ENCODE assay signal across 6 cellular contexts in genomic region chr17:81831957-81832607, GRCh38. TPM values are rescaled to one million over a fixed set of nuclear protein-coding genes. Genes with fewer than 3 reads are reported as not detected.
DNase-seq lines count a peak whose midpoint lies in the region; TF ChIP-seq lines count a peak whose summit lies in the region.

No MANE protein-coding gene starts in this region.

- H3F3A ChIP-seq in SK-N-SH (replicated peaks; ENCODE audit: insufficient read depth) = peaks cover 16% of the 10 kb centered on the region

- H4K20me1 ChIP-seq in SK-N-SH (ENCODE audit: insufficient read depth) = peaks cover 21% of the 10 kb centered on the region; the same call in 1 of the 2 replicates

- peak; percentile 39 for DNase-seq in HCEC 1CT
- DNase-seq in SK-N-SH = no peak
- no peak for DNase-seq in retinal pigment epithelial cell (ENCODE audit: low read depth)
- no peak for DNase-seq in HuH-7 (ENCODE audit: low spot score)
- no peak for DNase-seq in NCI-H2107 (lab: John Stamatoyannopoulos, UW)

- no peak for TF ChIP-seq EP300 in SK-N-SH (IDR thresholded peaks at IDR 0.05; ENCODE audit: borderline replicate concordance in 1 of 2, low read depth in 1 of 2, low read length in 1 of 2)

- peak overlapping the region; percentile 80; the same call in 1 of the 2 replicates for H2AFZ ChIP-seq in SK-N-SH (ENCODE audit: low read depth)

- H3K4me3 ChIP-seq in SK-N-SH (ENCODE audit: low read depth in 2 of 2, low read length in 1 of 2) = peak overlapping the region; percentile 77 to 97
- peak overlapping the region; percentile 71 to 87 for H3K4me3 ChIP-seq in duodenal mucosa (ENCODE audit: low read depth in 1 of 2, low read length in 2 of 2)
- H3K4me3 ChIP-seq in retinal pigment epithelial cell (ENCODE audit: low read length) = peak overlapping the region; percentile 71

- TF ChIP-seq RAD21 in SK-N-SH (IDR thresholded peaks at IDR 0.05; ENCODE audit: low read length) = no peak

- H3K79me2 ChIP-seq in SK-N-SH (ENCODE audit: insufficient read depth) = peaks cover 59% of the 10 kb centered on the region

- H3K36me3 ChIP-seq in SK-N-SH (replicated peaks in 1 of 2; ENCODE audit: control insufficient read depth in 1 of 2, insufficient read depth in 2 of 2, low read length in 1 of 2) (no peaks in the 10 kb centered on the region), duodenal mucosa (ENCODE audit: control insufficient read depth in 1 of 2, insufficient read depth in 2 of 2, low read length in 2 of 2) (no peaks in the 10 kb centered on the region)

- H3K27ac ChIP-seq in SK-N-SH (ENCODE audit: low read depth in 2 of 2, low read length in 1 of 2) = peak overlapping the region; percentile 53 to 71; a peak in 3 of 4 replicates
- H3K27ac ChIP-seq in duodenal mucosa (ENCODE audit: low read depth, low read length) = peak overlapping the region; percentile 51

- H3K27me3 ChIP-seq in SK-N-SH (ENCODE audit: insufficient read depth) (no peaks in the 10 kb centered on the region), duodenal mucosa (ENCODE audit: control insufficient read depth in 1 of 2, insufficient read depth in 2 of 2, low read length in 2 of 2) (no peaks in the 10 kb centered on the region)

- peak overlapping the region; percentile 91 for H3K9ac ChIP-seq in SK-N-SH
- peak overlapping the region; percentile 88 to 92 for H3K9ac ChIP-seq in duodenal mucosa (ENCODE audit: low read depth in 1 of 2, low read length in 2 of 2)

- H3K4me1 ChIP-seq in SK-N-SH (ENCODE audit: control insufficient read depth in 1 of 2, insufficient read depth in 2 of 2, low read depth in 1 of 2, low read length in 1 of 2) (peaks cover 0 to 27% of the 10 kb centered on the region in 2 experiments; a peak in 3 of 4 replicates), duodenal mucosa (ENCODE audit: control insufficient read depth in 1 of 2, insufficient read depth in 2 of 2, low read length in 2 of 2) (peaks cover 18 to 20% of the 10 kb centered on the region in 2 donors)

- peak overlapping the region; percentile 100 for H3K4me2 ChIP-seq in SK-N-SH

- no peak for TF ChIP-seq CTCF in SK-N-SH (IDR thresholded peaks at IDR 0.05)
- TF ChIP-seq CTCF in retinal pigment epithelial cell (conservative IDR thresholded peaks at IDR 0.05; ENCODE audit: low read depth, low read length) = no peak

- H3K9me2 ChIP-seq in SK-N-SH = no peaks in the 10 kb centered on the region

- 33% methylated on average over 18 of the region's 18 CpGs for WGBS in SK-N-SH (ENCODE audit: low lambda C conversion rate)

- CTCF ChIA-PET in SK-N-SH (lab: Yijun Ruan, JAX) = interaction anchor here (1.3 to 2.5 kb wide), 5 partner anchors 11 to 38 kb away, joined by 3 to 11 read pairs (median 4); no protein-coding TSS in a partner anchor

- no peaks in the 10 kb centered on the region for H3K9me3 ChIP-seq in SK-N-SH
- no peaks in the 10 kb centered on the region for H3K9me3 ChIP-seq in duodenal mucosa (ENCODE audit: control insufficient read depth in 1 of 2, low read length in 2 of 2)

- POLR2A ChIA-PET in SK-N-SH (lab: Yijun Ruan, JAX) = interaction anchor here (0.9 to 2.0 kb wide), 3 partner anchors 40 to 165 kb away, joined by 3 to 9 read pairs (median 5); partner anchors contain the start of genes ARHGDIA, CCDC137 and OXLD1

TF ChIP-seq in SK-N-SH, 30 proteins besides CTCF, POLR2A, EP300 and RAD21:
- TF ChIP-seq FOXJ3 (CRISPR knock-in tag; IDR thresholded peaks at IDR 0.05) (no peak), IRF3 (IDR thresholded peaks at IDR 0.05; ENCODE audit: low read depth, low read length) (no peak), MXI1 (IDR thresholded peaks at IDR 0.05; ENCODE audit: low read depth, low read length) (peak; percentile 75), TAF1 (IDR thresholded peaks at IDR 0.05; ENCODE audit: borderline replicate concordance, low read depth, low read length) (no peak)

RNA-seq across cellular contexts. Expression of gene MCRIP1, which starts 1.0 kb away (rescaled TPM):
- 120 and 156 TPM in 2 replicates for polyA plus RNA-seq in SK-N-SH (2012; rRNA removed)
- 65.6 and 105 TPM in 2 replicates for polyA plus RNA-seq in SK-N-SH (2012; cell fraction: cytosol; rRNA removed)
- 167 and 258 TPM in 2 replicates for polyA plus RNA-seq in SK-N-SH (2012; cell fraction: nucleus; rRNA removed)

RNA-seq across cellular contexts. Expression of gene PPP1R27, which starts 2.8 kb away (rescaled TPM):
- polyA plus RNA-seq in SK-N-SH (2012; rRNA removed) = 0.07 and 0.16 TPM in 2 replicates
- polyA plus RNA-seq in SK-N-SH (2012; cell fraction: cytosol; rRNA removed) = 0.01 TPM in 1 of 2 replicates, not detected in the other
- 0.19 and 0.23 TPM in 2 replicates for polyA plus RNA-seq in SK-N-SH (2012; cell fraction: nucleus; rRNA removed)

RNA-seq across cellular contexts. Expression of gene GCGR, which starts 28.1 kb away (rescaled TPM):
- not detected in 2 replicates for polyA plus RNA-seq in SK-N-SH (2012; rRNA removed)
- not detected in 2 replicates for polyA plus RNA-seq in SK-N-SH (2012; cell fraction: cytosol; rRNA removed)
- 0.02 and 0.15 TPM in 2 replicates for polyA plus RNA-seq in SK-N-SH (2012; cell fraction: nucleus; rRNA removed)

RNA-seq across cellular contexts. Expression of gene P4HB, which starts 28.3 kb away (rescaled TPM):
- polyA plus RNA-seq in SK-N-SH (2012; rRNA removed) = 112 and 165 TPM in 2 replicates
- polyA plus RNA-seq in SK-N-SH (2012; cell fraction: cytosol; rRNA removed) = 240 and 314 TPM in 2 replicates
- polyA plus RNA-seq in SK-N-SH (2012; cell fraction: nucleus; rRNA removed) = 212 and 321 TPM in 2 replicates

RNA-seq across cellular contexts. Expression of gene ARHGDIA, which starts 39.1 kb away (rescaled TPM):
- 184 and 385 TPM in 2 replicates for polyA plus RNA-seq in SK-N-SH (2012; rRNA removed)
- 158 and 279 TPM in 2 replicates for polyA plus RNA-seq in SK-N-SH (2012; cell fraction: cytosol; rRNA removed)
- 650 and 681 TPM in 2 replicates for polyA plus RNA-seq in SK-N-SH (2012; cell fraction: nucleus; rRNA removed)
